ENCODE assay signal across 37 cellular contexts in genomic region chr4:186037182-186037581, GRCh38. TPM values are rescaled to one million over a fixed set of nuclear protein-coding genes. Genes with fewer than 3 reads are reported as not detected.
"Had no signal": no experiment of that assay in that cellular context is flagged by ENCODE, and none has a peak within 500 bp of the region (broad histone marks: within the 10 kb centered on the region; RNA-seq: fewer than 3 reads in every experiment).

No MANE protein-coding gene starts in this region.

- DNase-seq: activated CD4-positive, alpha-beta memory T cell treated with anti-CD3 and anti-CD28 coated beads, Interleukin-2, amount 10 ng/mL, durations not matched to agents 7 days and 5 days; activated CD4-positive, alpha-beta T cell treated with anti-CD3 and anti-CD28 coated beads for 1 hour; activated CD4-positive, alpha-beta T cell treated with anti-CD3 and anti-CD28 coated beads for 36 hours; activated CD4-positive, alpha-beta T cell treated with anti-CD3 and anti-CD28 coated beads for 48 hours; activated CD4-positive, alpha-beta T cell treated with anti-CD3 and anti-CD28 coated beads, Interleukin-2, amount 10 ng/mL, durations not matched to agents 7 days and 5 days; activated CD4-positive, alpha-beta T cell treated with anti-CD3 and anti-CD28 coated beads, Interleukin-2, amount 50 U/mL, for 48 hours; activated CD4-positive, CD25-positive, alpha-beta regulatory T cell; activated CD8-positive, alpha-beta memory T cell treated with anti-CD3 and anti-CD28 coated beads for 24 hours; activated CD8-positive, alpha-beta memory T cell treated with anti-CD3 and anti-CD28 coated beads, Interleukin-2, amount 10 ng/mL, durations not matched to agents 7 days and 5 days; activated CD8-positive, alpha-beta memory T cell treated with anti-CD3 and anti-CD28 coated beads, Interleukin-2, amount 50 U/mL, for 48 hours; activated CD8-positive, alpha-beta T cell treated with anti-CD3 and anti-CD28 coated beads, Interleukin-2, amount 10 ng/mL, durations not matched to agents 7 days and 5 days; activated effector memory CD4-positive, alpha-beta T cell treated with Interleukin-2 at 50 U/mL for 16 hours; activated gamma-delta T cell; activated naive CD4-positive, alpha-beta T cell treated with anti-CD3 and anti-CD28 coated beads, Interleukin-2, amount 10 ng/mL, durations not matched to agents 7 days and 5 days; activated naive CD4-positive, alpha-beta T cell treated with Interleukin-2 at 50 U/mL for 16 hours; activated naive CD8-positive, alpha-beta T cell treated with anti-CD3 and anti-CD28 coated beads, Interleukin-2, amount 10 ng/mL, durations not matched to agents 7 days and 5 days; activated naive CD8-positive, alpha-beta T cell treated with anti-CD3 and anti-CD28 coated beads, Interleukin-2, amount 50 U/mL, for 24 hours; activated T-cell treated with anti-CD3 and anti-CD28 coated beads, Interleukin-2, amount 50 U/mL, for 24 hours; activated T-cell treated with anti-CD3 and anti-CD28 coated beads, Interleukin-2, amount 50 U/mL, for 48 hours; amygdala; central memory CD4-positive, alpha-beta T cell; T-helper 1 cell; T-helper 2 cell; T-helper 9 cell; WERI-Rb-1 had no signal

- H3K36me3 ChIP-seq: ascending aorta, cardiac muscle cell, WERI-Rb-1 had no signal

- FAIRE-seq: bronchial epithelial cell, TTC549 had no signal

- ATAC-seq: activated CD4-positive, alpha-beta T cell treated with anti-CD3 and anti-CD28 coated beads for 36 hours; activated CD4-positive, CD25-positive, alpha-beta regulatory T cell treated with anti-CD3 and anti-CD28 coated beads, Interleukin-2, amount 50 U/mL, for 24 hours; activated CD8-positive, alpha-beta memory T cell treated with anti-CD3 and anti-CD28 coated beads, Interleukin-2, amount 10 ng/mL, durations not matched to agents 7 days and 5 days; activated CD8-positive, alpha-beta T cell treated with anti-CD3 and anti-CD28 coated beads, Interleukin-2, amount 10 ng/mL, durations not matched to agents 7 days and 5 days; activated naive CD8-positive, alpha-beta T cell treated with anti-CD3 and anti-CD28 coated beads, Interleukin-2, amount 50 U/mL, for 24 hours had no signal

- H3K9me3 ChIP-seq: ascending aorta had no signal

- H3K36me3 Mint-ChIP-seq: activated CD8-positive, alpha-beta memory T cell treated with anti-CD3 and anti-CD28 coated beads, Interleukin-2, amount 10 ng/mL, durations not matched to agents 7 days and 5 days; activated naive CD4-positive, alpha-beta T cell treated with anti-CD3 and anti-CD28 coated beads, Interleukin-2, amount 10 ng/mL, durations not matched to agents 7 days and 5 days; activated naive CD4-positive, alpha-beta T cell treated with anti-CD3 and anti-CD28 coated beads, Interleukin-2, amount 50 U/mL, for 24 hours; activated naive CD8-positive, alpha-beta T cell; activated naive CD8-positive, alpha-beta T cell treated with anti-CD3 and anti-CD28 coated beads, Interleukin-2, amount 10 ng/mL, durations not matched to agents 7 days and 5 days had no signal

- H3K27ac Mint-ChIP-seq: activated CD4-positive, alpha-beta memory T cell treated with anti-CD3 and anti-CD28 coated beads, Interleukin-2, amount 10 ng/mL, durations not matched to agents 7 days and 5 days; activated CD4-positive, alpha-beta T cell treated with anti-CD3 and anti-CD28 coated beads for 36 hours; activated CD4-positive, alpha-beta T cell treated with anti-CD3 and anti-CD28 coated beads, Interleukin-2, amount 10 ng/mL, durations not matched to agents 7 days and 5 days; activated CD8-positive, alpha-beta memory T cell treated with anti-CD3 and anti-CD28 coated beads, Interleukin-2, amount 10 ng/mL, durations not matched to agents 7 days and 5 days; activated CD8-positive, alpha-beta T cell treated with anti-CD3 and anti-CD28 coated beads, Interleukin-2, amount 10 ng/mL, durations not matched to agents 7 days and 5 days; activated naive CD4-positive, alpha-beta T cell treated with anti-CD3 and anti-CD28 coated beads, Interleukin-2, amount 10 ng/mL, durations not matched to agents 7 days and 5 days; activated naive CD4-positive, alpha-beta T cell treated with anti-CD3 and anti-CD28 coated beads, Interleukin-2, amount 50 U/mL, for 24 hours; activated naive CD8-positive, alpha-beta T cell; activated naive CD8-positive, alpha-beta T cell treated with anti-CD3 and anti-CD28 coated beads, Interleukin-2, amount 10 ng/mL, durations not matched to agents 7 days and 5 days; activated naive CD8-positive, alpha-beta T cell treated with anti-CD3 and anti-CD28 coated beads, Interleukin-2, amount 50 U/mL, for 24 hours; activated T-cell treated with anti-CD3 and anti-CD28 coated beads, Interleukin-2, amount 50 U/mL, for 24 hours; activated T-helper 2 cell treated with anti-CD3 and anti-CD28 coated beads, Interferon-gamma antibody, Interleukin-2, Interleukin-4, amounts not matched to agents 10 μg/mL and 5 μg/mL and 100 μg/mL, durations not matched to agents 14 hours and 24 hours and 36 hours; brain; T-helper 1 cell treated with Interleukin-12 subunit alpha and Interleukin-12 subunit beta and Interleukin-4 antibody, amounts not matched to agents 30 μg/mL and 1 μg/mL, for 36 hours; T-helper 2 cell treated with Interferon-gamma antibody and Interleukin-4, amounts not matched to agents 5 μg/mL and 100 μg/mL, for 36 hours; WTC11 had no signal

- H3K9me3 Mint-ChIP-seq: activated naive CD4-positive, alpha-beta T cell treated with anti-CD3 and anti-CD28 coated beads, Interleukin-2, amount 50 U/mL, for 24 hours; activated T-cell treated with anti-CD3 and anti-CD28 coated beads, Interleukin-2, amount 50 U/mL, for 24 hours; activated T-helper 2 cell treated with anti-CD3 and anti-CD28 coated beads, Interferon-gamma antibody, Interleukin-2, Interleukin-4, amounts not matched to agents 10 μg/mL and 5 μg/mL and 100 μg/mL, durations not matched to agents 14 hours and 24 hours and 36 hours; T-helper 2 cell treated with Interferon-gamma antibody and Interleukin-4, amounts not matched to agents 5 μg/mL and 100 μg/mL, for 36 hours had no signal

- H3K27me3 ChIP-seq: ascending aorta, cardiac muscle cell had no signal

- H3K4me1 ChIP-seq: ascending aorta had no signal

- H3K4me3 ChIP-seq: ascending aorta, cardiac muscle cell had no signal

- H3K27ac ChIP-seq: ascending aorta, cardiac muscle cell, WERI-Rb-1 had no signal

- H3K4me3 Mint-ChIP-seq: activated CD4-positive, alpha-beta memory T cell treated with anti-CD3 and anti-CD28 coated beads, Interleukin-2, amount 10 ng/mL, durations not matched to agents 7 days and 5 days; activated CD4-positive, alpha-beta T cell treated with anti-CD3 and anti-CD28 coated beads for 36 hours; activated CD4-positive, alpha-beta T cell treated with anti-CD3 and anti-CD28 coated beads, Interleukin-2, amount 10 ng/mL, durations not matched to agents 7 days and 5 days; activated CD8-positive, alpha-beta memory T cell treated with anti-CD3 and anti-CD28 coated beads, Interleukin-2, amount 10 ng/mL, durations not matched to agents 7 days and 5 days; activated CD8-positive, alpha-beta T cell treated with anti-CD3 and anti-CD28 coated beads, Interleukin-2, amount 10 ng/mL, durations not matched to agents 7 days and 5 days; activated naive CD4-positive, alpha-beta T cell treated with anti-CD3 and anti-CD28 coated beads, Interleukin-2, amount 10 ng/mL, durations not matched to agents 7 days and 5 days; activated naive CD4-positive, alpha-beta T cell treated with anti-CD3 and anti-CD28 coated beads, Interleukin-2, amount 50 U/mL, for 24 hours; activated naive CD8-positive, alpha-beta T cell; activated naive CD8-positive, alpha-beta T cell treated with anti-CD3 and anti-CD28 coated beads, Interleukin-2, amount 10 ng/mL, durations not matched to agents 7 days and 5 days; activated naive CD8-positive, alpha-beta T cell treated with anti-CD3 and anti-CD28 coated beads, Interleukin-2, amount 50 U/mL, for 24 hours; activated T-cell treated with anti-CD3 and anti-CD28 coated beads, Interleukin-2, amount 50 U/mL, for 24 hours; T-helper 1 cell treated with Interleukin-12 subunit alpha and Interleukin-12 subunit beta and Interleukin-4 antibody, amounts not matched to agents 30 μg/mL and 1 μg/mL, for 36 hours; T-helper 2 cell treated with Interferon-gamma antibody and Interleukin-4, amounts not matched to agents 5 μg/mL and 100 μg/mL, for 36 hours; WTC11 had no signal

- H3K4me1 Mint-ChIP-seq: activated CD4-positive, alpha-beta memory T cell treated with anti-CD3 and anti-CD28 coated beads, Interleukin-2, amount 10 ng/mL, durations not matched to agents 7 days and 5 days; activated CD4-positive, alpha-beta T cell treated with anti-CD3 and anti-CD28 coated beads for 36 hours; activated CD4-positive, alpha-beta T cell treated with anti-CD3 and anti-CD28 coated beads, Interleukin-2, amount 10 ng/mL, durations not matched to agents 7 days and 5 days; activated CD8-positive, alpha-beta memory T cell treated with anti-CD3 and anti-CD28 coated beads, Interleukin-2, amount 10 ng/mL, durations not matched to agents 7 days and 5 days; activated naive CD4-positive, alpha-beta T cell treated with anti-CD3 and anti-CD28 coated beads, Interleukin-2, amount 10 ng/mL, durations not matched to agents 7 days and 5 days; activated naive CD4-positive, alpha-beta T cell treated with anti-CD3 and anti-CD28 coated beads, Interleukin-2, amount 50 U/mL, for 24 hours; activated naive CD8-positive, alpha-beta T cell treated with anti-CD3 and anti-CD28 coated beads, Interleukin-2, amount 10 ng/mL, durations not matched to agents 7 days and 5 days; activated naive CD8-positive, alpha-beta T cell treated with anti-CD3 and anti-CD28 coated beads, Interleukin-2, amount 50 U/mL, for 24 hours had no signal

RNA-seq across cellular contexts. Expression of gene TLR3, which starts 31.8 kb away (rescaled TPM):
- total RNA-seq: activated CD4-positive, alpha-beta T cell treated with anti-CD3 and anti-CD28 coated beads for 36 hours; activated T-helper 2 cell treated with anti-CD3 and anti-CD28 coated beads, Interferon-gamma antibody, Interleukin-2, Interleukin-4, amounts not matched to agents 10 μg/mL and 5 μg/mL and 100 μg/mL, durations not matched to agents 14 hours and 24 hours and 36 hours; cardiac muscle cell had no signal
- polyA plus RNA-seq: cardiac muscle cell had no signal
